9 cellular contexts compared by ENCODE assay signal in genomic region chr5:124504081-124504916, GRCh38.
A peak's percentile ranks its signal among the peaks of the same experiment; 100 is the strongest.
DNase-seq lines count a peak whose midpoint lies in the region; ATAC-seq and TF ChIP-seq lines count a peak whose summit lies in the region.
"Had no signal": no experiment of that assay in that cellular context is flagged by ENCODE, and none has a peak within 500 bp of the region (broad histone marks: within the 10 kb centered on the region; RNA-seq: fewer than 3 reads in every experiment).

No MANE protein-coding gene starts in this region.

- peak; percentile 12 for DNase-seq in DMS53 (lab: John Stamatoyannopoulos, UW)
- no peak for DNase-seq in DMS53 treated with DMSO at 0.1 percent for 48 hours (lab: John Stamatoyannopoulos, UW; ENCODE audit: unreplicated experiment)
- no peak for DNase-seq in upper lobe of right lung
- DNase-seq in HUDEP-2 (lab: John Stamatoyannopoulos, UW; ENCODE audit: unreplicated experiment in 76 of 76), result no peak
- DNase-seq in amygdala (lab: John Stamatoyannopoulos, UW), result no peak
- no peak for DNase-seq in activated effector memory CD4-positive, alpha-beta T cell treated with anti-CD3 and anti-CD28 coated beads, Interleukin-2, amount 50 U/mL, for 16 hours

- H3K4me3 ChIP-seq in OCI-LY3 (ENCODE audit: low read length), result peak overlapping the region; percentile 54
- H3K4me3 ChIP-seq in upper lobe of right lung, result no peak overlapping the region

- no peaks in the 10 kb centered on the region for H3K9me3 ChIP-seq in OCI-LY3 (ENCODE audit: insufficient read depth, low read length)
- no peaks in the 10 kb centered on the region for H3K9me3 ChIP-seq in upper lobe of right lung

- H3K27ac ChIP-seq in OCI-LY3 (ENCODE audit: low read length) (peak overlapping the region; percentile 14; the same call in 1 of the 2 replicates), upper lobe of right lung (no peak overlapping the region)
- H3K27ac ChIP-seq: 22Rv1 had no signal

- H2AFZ ChIP-seq in OCI-LY3 (ENCODE audit: low read depth, low read length), result no peak overlapping the region

- TF ChIP-seq CTCF in OCI-LY3 (IDR thresholded peaks at IDR 0.05; ENCODE audit: low read depth, low read length) (no peak), upper lobe of right lung (IDR thresholded peaks at IDR 0.05) (no peak)

- H3K27me3 ChIP-seq in OCI-LY3 (ENCODE audit: low read depth, low read length) (peaks cover 6% of the 10 kb centered on the region), upper lobe of right lung (no peaks in the 10 kb centered on the region)

- H3K36me3 ChIP-seq in OCI-LY3 (replicated peaks; ENCODE audit: low read depth, low read length) (no peaks in the 10 kb centered on the region), upper lobe of right lung (no peaks in the 10 kb centered on the region)

- peak overlapping the region; percentile 17; the same call in 1 of the 2 replicates for H3K9ac ChIP-seq in OCI-LY3 (ENCODE audit: low read length)

- H3K79me2 ChIP-seq in OCI-LY3 (ENCODE audit: low read length), result no peaks in the 10 kb centered on the region

- ATAC-seq in HG02938 (IDR thresholded peaks at IDR 0.05; ENCODE audit: unreplicated experiment) (peak; percentile 88), upper lobe of right lung (peak; percentile 65)

- H4K20me1 ChIP-seq in OCI-LY3 (ENCODE audit: insufficient read depth, low read length), result no peaks in the 10 kb centered on the region

- H3K4me1 ChIP-seq in OCI-LY3 (ENCODE audit: low read length) (peaks cover 27% of the 10 kb centered on the region), upper lobe of right lung (no peaks in the 10 kb centered on the region)

- H3K4me2 ChIP-seq in OCI-LY3 (ENCODE audit: low read length), result peak overlapping the region; percentile 85

- intact Hi-C loops in upper lobe of right lung (cut with DNase I), result no loop called here
